Comparison of ENCODE assay signal across 1 cellular context in the genomic region with DNA sequence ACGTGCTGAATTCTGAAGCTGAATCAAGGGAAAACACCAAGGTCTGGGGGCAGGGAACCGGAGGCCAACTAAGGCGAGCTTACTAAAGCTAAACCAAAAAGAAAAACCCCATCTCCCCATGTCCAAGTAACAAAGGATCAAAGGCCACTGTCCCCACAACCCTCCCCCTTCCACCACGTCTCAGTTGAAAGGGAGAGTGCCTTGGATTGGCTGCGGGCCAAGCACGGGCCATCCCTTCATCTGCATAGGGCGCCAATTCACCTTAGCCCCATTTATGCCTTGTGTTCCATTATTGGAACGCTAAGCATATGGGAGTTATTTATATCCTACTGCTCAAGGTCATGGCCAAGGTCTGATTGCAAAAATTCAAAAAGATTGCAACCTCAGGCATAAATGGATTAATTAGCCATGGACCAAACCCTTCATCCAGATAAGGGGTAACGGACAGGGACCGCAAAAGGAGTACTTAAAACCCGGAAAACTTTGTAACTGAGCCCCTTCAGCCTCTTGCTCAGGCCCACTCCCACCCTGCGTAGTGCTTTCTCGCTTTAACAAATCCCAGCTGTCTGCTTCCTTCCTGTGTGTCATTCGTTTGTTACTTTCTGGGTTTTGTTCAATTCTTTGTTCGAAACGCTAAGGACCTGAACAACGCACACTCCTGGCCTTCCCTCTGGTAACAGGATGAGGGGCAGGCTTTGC.
TF ChIP-seq lines count a peak whose summit lies in the region.

No MANE protein-coding gene starts in this region.

TF ChIP-seq in HepG2, 621 proteins besides CTCF, POLR2A, EP300 and RAD21 (continued from another document):
- no peak for TF ChIP-seq ZNF512B (CRISPR knock-in tag; IDR thresholded peaks at IDR 0.05; ENCODE audit: borderline replicate concordance)
- no peak; the same call in 1 of the 2 replicates for TF ChIP-seq ZSCAN9 (CRISPR knock-in tag; IDR thresholded peaks at IDR 0.05; ENCODE audit: borderline replicate concordance)
- TF ChIP-seq RXRB (CRISPR knock-in tag; IDR thresholded peaks at IDR 0.05; ENCODE audit: borderline replicate concordance), result peak; percentile 54; the same call in 1 of the 2 replicates
- TF ChIP-seq ZSCAN29 (CRISPR knock-in tag; conservative IDR thresholded peaks at IDR 0.05), result no peak
- TF ChIP-seq, protein P1, sequence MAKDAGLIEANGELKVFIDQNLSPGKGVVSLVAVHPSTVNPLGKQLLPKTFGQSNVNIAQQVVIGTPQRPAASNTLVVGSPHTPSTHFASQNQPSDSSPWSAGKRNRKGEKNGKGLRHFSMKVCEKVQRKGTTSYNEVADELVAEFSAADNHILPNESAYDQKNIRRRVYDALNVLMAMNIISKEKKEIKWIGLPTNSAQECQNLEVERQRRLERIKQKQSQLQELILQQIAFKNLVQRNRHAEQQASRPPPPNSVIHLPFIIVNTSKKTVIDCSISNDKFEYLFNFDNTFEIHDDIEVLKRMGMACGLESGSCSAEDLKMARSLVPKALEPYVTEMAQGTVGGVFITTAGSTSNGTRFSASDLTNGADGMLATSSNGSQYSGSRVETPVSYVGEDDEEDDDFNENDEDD (CRISPR knock-in tag; IDR thresholded peaks at IDR 0.05; ENCODE audit: borderline replicate concordance), result no peak
- TF ChIP-seq ZNF672 (CRISPR knock-in tag; IDR thresholded peaks at IDR 0.05), result no peak
- TF ChIP-seq PRDM10 (CRISPR knock-in tag; IDR thresholded peaks at IDR 0.05; ENCODE audit: low read depth), result no peak
- TF ChIP-seq, protein P2, sequence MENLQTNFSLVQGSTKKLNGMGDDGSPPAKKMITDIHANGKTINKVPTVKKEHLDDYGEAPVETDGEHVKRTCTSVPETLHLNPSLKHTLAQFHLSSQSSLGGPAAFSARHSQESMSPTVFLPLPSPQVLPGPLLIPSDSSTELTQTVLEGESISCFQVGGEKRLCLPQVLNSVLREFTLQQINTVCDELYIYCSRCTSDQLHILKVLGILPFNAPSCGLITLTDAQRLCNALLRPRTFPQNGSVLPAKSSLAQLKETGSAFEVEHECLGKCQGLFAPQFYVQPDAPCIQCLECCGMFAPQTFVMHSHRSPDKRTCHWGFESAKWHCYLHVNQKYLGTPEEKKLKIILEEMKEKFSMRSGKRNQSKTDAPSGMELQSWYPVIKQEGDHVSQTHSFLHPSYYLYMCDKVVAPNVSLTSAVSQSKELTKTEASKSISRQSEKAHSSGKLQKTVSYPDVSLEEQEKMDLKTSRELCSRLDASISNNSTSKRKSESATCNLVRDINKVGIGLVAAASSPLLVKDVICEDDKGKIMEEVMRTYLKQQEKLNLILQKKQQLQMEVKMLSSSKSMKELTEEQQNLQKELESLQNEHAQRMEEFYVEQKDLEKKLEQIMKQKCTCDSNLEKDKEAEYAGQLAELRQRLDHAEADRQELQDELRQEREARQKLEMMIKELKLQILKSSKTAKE (CRISPR knock-in tag; IDR thresholded peaks at IDR 0.05; ENCODE audit: borderline replicate concordance), result no peak
- TF ChIP-seq ZNF318 (CRISPR knock-in tag; IDR thresholded peaks at IDR 0.05), result 0 out of 2 replicates have a peak, but pooled peaks have one; percentile 46
- no peak for TF ChIP-seq POLR2AphosphoS5 (IDR thresholded peaks at IDR 0.05; ENCODE audit: low read depth, low read length)
- no peak for TF ChIP-seq RARA (CRISPR knock-in tag; IDR thresholded peaks at IDR 0.05)
- no peak for TF ChIP-seq ZBTB39 (CRISPR knock-in tag; IDR thresholded peaks at IDR 0.05)
